Comparison of ENCODE assay signal across 25 cellular contexts in the genomic region with DNA sequence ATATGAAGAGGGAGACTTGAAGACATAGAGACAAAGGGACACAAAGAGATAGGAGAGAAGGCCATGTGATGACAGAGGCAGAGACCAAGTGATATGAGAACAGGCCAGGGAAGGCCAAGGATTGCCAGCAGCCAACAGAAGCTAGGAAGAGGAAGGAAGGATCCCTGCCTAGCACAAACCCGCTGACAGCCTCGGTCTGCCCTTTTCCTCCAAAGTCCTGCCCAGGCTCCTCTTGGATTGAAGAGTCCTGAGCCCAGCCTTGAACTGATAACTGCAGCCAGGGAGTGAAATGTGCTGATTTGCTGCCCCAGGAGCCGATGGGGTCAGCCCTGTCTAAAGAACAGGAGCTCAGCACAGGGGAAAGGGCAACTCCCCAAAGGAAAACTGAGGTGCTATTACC.
"Had no signal": no experiment of that assay in that cellular context is flagged by ENCODE, and none has a peak within 500 bp of the region (broad histone marks: within the 10 kb centered on the region; RNA-seq: fewer than 3 reads in every experiment).

No MANE protein-coding gene starts in this region.

- H3K36me3 ChIP-seq: heart right ventricle, left ventricle myocardium inferior, neural progenitor cell, neutrophil, ovary, right atrium auricular region, stomach, thyroid gland, transverse colon, upper lobe of left lung had no signal

- H3K79me2 ChIP-seq: hepatocyte had no signal

- H3K4me2 ChIP-seq: hepatocyte, neural progenitor cell, smooth muscle cell had no signal

- H3K27me3 ChIP-seq: heart right ventricle, hepatocyte, neural progenitor cell, neutrophil, ovary, right atrium auricular region, stomach, testis, thyroid gland, transverse colon, upper lobe of left lung had no signal

- DNase-seq: heart right ventricle; islet precursor cell; left ventricle myocardium inferior; naive thymus-derived CD8-positive, alpha-beta T cell; nephron progenitor cell; occipital lobe; stimulated activated CD4-positive, alpha-beta T cell treated with anti-CD3 and anti-CD28 coated beads, Interleukin-12 subunit alpha, Interleukin-12 subunit beta, amount 100 ng/mL, for 4 hours; stimulated activated CD4-positive, alpha-beta T cell treated with anti-CD3 and anti-CD28 coated beads, Interleukin-15, amount 100 ng/mL, for 24 hours; stimulated activated CD4-positive, alpha-beta T cell treated with anti-CD3 and anti-CD28 coated beads, Interleukin-2, amount 100 ng/mL, for 24 hours; stimulated activated CD4-positive, alpha-beta T cell treated with anti-CD3 and anti-CD28 coated beads, Interleukin-4, amount 100 ng/mL, for 1 hour; stimulated activated naive B cell treated with anti-CD40 and anti-IgM and Interleukin-4, amounts not matched to agents 10 μg/mL and 1 μg/mL and 100 μg/mL, for 72 hours; stimulated activated naive CD8-positive, alpha-beta T cell treated with anti-CD3 and anti-CD28 coated beads, Interleukin-15, Interleukin-2, amounts not matched to agents 100 U/mL and 50 U/mL, for 24 hours; stomach; testis; thyroid gland; transverse colon; upper lobe of left lung had no signal

- FAIRE-seq: urothelium cell line had no signal

- H3K27ac ChIP-seq: heart right ventricle, hepatocyte, left ventricle myocardium inferior, neural progenitor cell, neutrophil, ovary, right atrium auricular region, stomach, testis, thyroid gland, transverse colon, upper lobe of left lung had no signal

- H2AFZ ChIP-seq: hepatocyte, neural progenitor cell had no signal

- H3K9me3 ChIP-seq: heart right ventricle, left ventricle myocardium inferior, neutrophil, ovary, right atrium auricular region, stomach, testis, thyroid gland, transverse colon, upper lobe of left lung had no signal

- ATAC-seq: heart right ventricle; naive thymus-derived CD8-positive, alpha-beta T cell; stimulated activated naive B cell treated with anti-CD40 and anti-IgM and Interleukin-4, amounts not matched to agents 10 μg/mL and 1 μg/mL and 100 μg/mL, for 72 hours; stimulated activated naive CD8-positive, alpha-beta T cell treated with anti-CD3 and anti-CD28 coated beads, Interleukin-15, Interleukin-2, amounts not matched to agents 100 U/mL and 50 U/mL, for 24 hours had no signal

- H3K9ac ChIP-seq: neural progenitor cell had no signal

- H3K4me1 ChIP-seq: neural progenitor cell had no signal

- H3K4me3 ChIP-seq: heart right ventricle, hepatocyte, left ventricle myocardium inferior, lung, neural progenitor cell, ovary, right atrium auricular region, smooth muscle cell, stomach, testis, thyroid gland, transverse colon, upper lobe of left lung had no signal
